ENCODE assay signal across 21 cellular contexts in the genomic region with DNA sequence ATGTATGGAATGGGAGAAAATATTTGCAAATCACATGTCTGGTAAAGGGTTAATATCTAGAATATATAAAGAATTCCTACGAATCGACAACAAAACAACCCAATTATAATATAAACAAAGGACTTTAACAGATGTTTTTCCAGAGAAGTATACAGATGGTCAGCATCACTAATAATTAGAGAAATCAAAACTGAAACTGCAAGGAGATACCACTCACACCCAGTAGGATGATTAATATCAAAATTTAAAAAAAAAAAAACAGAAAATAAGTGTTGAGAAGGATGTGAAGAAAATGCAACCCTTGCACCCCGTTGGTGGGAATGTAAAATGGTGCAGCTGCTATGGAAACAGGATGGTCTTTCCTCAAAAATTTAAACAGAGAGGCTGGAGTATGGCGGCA. TPM values are rescaled to one million over a fixed set of nuclear protein-coding genes. Genes with fewer than 3 reads are reported as not detected.
DNase-seq lines count a peak whose midpoint lies in the region; ATAC-seq, FAIRE-seq and TF ChIP-seq lines count a peak whose summit lies in the region.
"Had no signal": no experiment of that assay in that cellular context is flagged by ENCODE, and none has a peak within 500 bp of the region (broad histone marks: within the 10 kb centered on the region; RNA-seq: fewer than 3 reads in every experiment).

No MANE protein-coding gene starts in this region.

- H3K79me2 ChIP-seq in neural progenitor cell (ENCODE audit: low read depth), result no peaks in the 10 kb centered on the region

- TF ChIP-seq CTCF in neural progenitor cell (IDR thresholded peaks at IDR 0.05), result no peak

- no peaks in the 10 kb centered on the region for H3F3A ChIP-seq in neural progenitor cell (ENCODE audit: low read depth)

- H3K36me3 ChIP-seq in CD8-positive, alpha-beta memory T cell (ENCODE audit: insufficient read depth, low read length), result peaks cover 20% of the 10 kb centered on the region
- H3K36me3 ChIP-seq in neural progenitor cell, result no peaks in the 10 kb centered on the region
- H3K36me3 ChIP-seq: BE2C had no signal

- H3K4me3 Mint-ChIP-seq in CD8-positive, alpha-beta memory T cell, result peak overlapping the region in 1 of 7 donors; percentile 7
- H3K4me3 Mint-ChIP-seq in central memory CD8-positive, alpha-beta T cell, result no peak overlapping the region
- H3K4me3 Mint-ChIP-seq in immature natural killer cell (no peak overlapping the region), neural progenitor cell (no peak overlapping the region)
- H3K4me3 Mint-ChIP-seq: CD4-positive, alpha-beta memory T cell; GM23338 had no signal

- no peak for ATAC-seq in central memory CD8-positive, alpha-beta T cell (replicated peaks; ENCODE audit: extremely low read depth, poor library complexity, severe bottlenecking)
- ATAC-seq in activated naive CD4-positive, alpha-beta T cell treated with anti-CD3 and anti-CD28 coated beads, Interleukin-2, amount 50 U/mL, for 72 hours, result no peak
- no peak for ATAC-seq in GM18517 (IDR thresholded peaks at IDR 0.05; ENCODE audit: unreplicated experiment)
- ATAC-seq: GM23338 had no signal

- H3K9me3 Mint-ChIP-seq in CD8-positive, alpha-beta memory T cell, result no peaks in the 10 kb centered on the region
- H3K9me3 Mint-ChIP-seq in central memory CD8-positive, alpha-beta T cell, result no peaks in the 10 kb centered on the region
- H3K9me3 Mint-ChIP-seq in immature natural killer cell (peaks cover 0 to 1% (median 0%) of the 10 kb centered on the region in 6 donors), neural progenitor cell (no peaks in the 10 kb centered on the region)
- H3K9me3 Mint-ChIP-seq in activated naive CD4-positive, alpha-beta T cell treated with anti-CD3 and anti-CD28 coated beads, Interleukin-2, amount 50 U/mL, for 72 hours, result no peaks in the 10 kb centered on the region
- H3K9me3 Mint-ChIP-seq: GM23338, IgD-negative memory B cell had no signal

- peak; percentile 48 for FAIRE-seq in GM19239 (lab: Jason Lieb, UNC)
- FAIRE-seq: A204.1, D721Med had no signal

- no peaks in the 10 kb centered on the region for H3K4me1 ChIP-seq in CD8-positive, alpha-beta memory T cell (ENCODE audit: insufficient read depth, low read length)
- H3K4me1 ChIP-seq in neural progenitor cell, result no peaks in the 10 kb centered on the region
- H3K4me1 ChIP-seq: BE2C had no signal

- peaks cover 15 to 23% (median 20%) of the 10 kb centered on the region in 3 donors for H3K4me1 Mint-ChIP-seq in CD8-positive, alpha-beta memory T cell
- peaks cover 17% of the 10 kb centered on the region for H3K4me1 Mint-ChIP-seq in central memory CD8-positive, alpha-beta T cell
- H3K4me1 Mint-ChIP-seq in immature natural killer cell (peaks cover 20 to 68% of the 10 kb centered on the region in 2 donors), neural progenitor cell (no peaks in the 10 kb centered on the region)

- no peak overlapping the region for H3K9ac ChIP-seq in neural progenitor cell

- no peaks in the 10 kb centered on the region for H3K27me3 Mint-ChIP-seq in CD8-positive, alpha-beta memory T cell
- no peaks in the 10 kb centered on the region for H3K27me3 Mint-ChIP-seq in central memory CD8-positive, alpha-beta T cell
- H3K27me3 Mint-ChIP-seq in immature natural killer cell (ENCODE audit: low read depth in 3 of 3) (peaks cover 0 to 4% (median 0%) of the 10 kb centered on the region in 3 donors), neural progenitor cell (ENCODE audit: insufficient read depth, low read depth) (no peaks in the 10 kb centered on the region)
- H3K27me3 Mint-ChIP-seq: CD4-positive, alpha-beta memory T cell; IgD-negative memory B cell had no signal

- no peaks in the 10 kb centered on the region for H4K20me1 ChIP-seq in neural progenitor cell (ENCODE audit: low read depth)

- H3K27ac Mint-ChIP-seq in CD8-positive, alpha-beta memory T cell, result peak overlapping the region in 6 of 8 donors; percentile 25 to 55 (median 43)
- peak overlapping the region; percentile 71 for H3K27ac Mint-ChIP-seq in central memory CD8-positive, alpha-beta T cell (ENCODE audit: low read depth)
- H3K27ac Mint-ChIP-seq in immature natural killer cell (peak overlapping the region in 5 of 6 donors; percentile 26 to 67 (median 46)), neural progenitor cell (no peak overlapping the region)
- no peak overlapping the region for H3K27ac Mint-ChIP-seq in activated naive CD4-positive, alpha-beta T cell treated with anti-CD3 and anti-CD28 coated beads, Interleukin-2, amount 50 U/mL, for 72 hours
- H3K27ac Mint-ChIP-seq: GM23338, IgD-negative memory B cell had no signal

- no peak overlapping the region for H3K4me3 ChIP-seq in CD8-positive, alpha-beta memory T cell (ENCODE audit: low read length)
- H3K4me3 ChIP-seq in neural progenitor cell, result no peak overlapping the region
- H3K4me3 ChIP-seq: GM23338 had no signal

- POLR2A ChIA-PET in CD8-positive, alpha-beta memory T cell (lab: Charles Lee), result no interaction called here

- H3K4me2 ChIP-seq in neural progenitor cell, result no peak overlapping the region
- H3K4me2 ChIP-seq: GM23338 had no signal

- H3K9me3 ChIP-seq in CD8-positive, alpha-beta memory T cell (ENCODE audit: low read length), result no peaks in the 10 kb centered on the region
- no peaks in the 10 kb centered on the region for H3K9me3 ChIP-seq in neural progenitor cell (ENCODE audit: low read depth)
- H3K9me3 ChIP-seq: BE2C had no signal

- H2AFZ ChIP-seq in neural progenitor cell (replicated peaks), result no peak overlapping the region
- H2AFZ ChIP-seq: GM23338 had no signal

- H3K27me3 ChIP-seq in CD8-positive, alpha-beta memory T cell (ENCODE audit: insufficient read depth, low read length, poor library complexity, severe bottlenecking), result no peaks in the 10 kb centered on the region
- H3K27me3 ChIP-seq in neural progenitor cell, result no peaks in the 10 kb centered on the region

- H3K36me3 Mint-ChIP-seq in CD8-positive, alpha-beta memory T cell, result peaks cover 16 to 80% (median 38%) of the 10 kb centered on the region in 3 donors
- peaks cover 60% of the 10 kb centered on the region for H3K36me3 Mint-ChIP-seq in central memory CD8-positive, alpha-beta T cell (ENCODE audit: insufficient read depth)
- H3K36me3 Mint-ChIP-seq in immature natural killer cell (peaks cover 20 to 59% (median 39%) of the 10 kb centered on the region in 3 donors), neural progenitor cell (peaks cover 11% of the 10 kb centered on the region)
- H3K36me3 Mint-ChIP-seq in activated naive CD4-positive, alpha-beta T cell treated with anti-CD3 and anti-CD28 coated beads, Interleukin-2, amount 50 U/mL, for 72 hours, result peaks cover 8 to 52% of the 10 kb centered on the region in 2 donors

- CTCF ChIA-PET in CD8-positive, alpha-beta memory T cell (lab: Charles Lee), result interaction anchor here (2.3 kb wide), 1 partner anchor 93 kb away, joined by 7 read pairs; no protein-coding TSS in a partner anchor

- DNase-seq in CD8-positive, alpha-beta memory T cell, result no peak
- no peak for DNase-seq in GM19239 (ENCODE audit: insufficient read length, low spot score)
- DNase-seq in central memory CD8-positive, alpha-beta T cell (ENCODE audit: low spot score in 2 of 2), result no peak
- DNase-seq in immature natural killer cell, result no peak
- DNase-seq in activated naive CD4-positive, alpha-beta T cell treated with anti-CD3 and anti-CD28 coated beads, Interleukin-2, amount 50 U/mL, for 72 hours (ENCODE audit: low spot score in 2 of 2), result no peak
- DNase-seq in neural progenitor cell (ENCODE audit: low spot score), result no peak
- no peak for DNase-seq in UCSD-AML1 (lab: John Stamatoyannopoulos, UW; ENCODE audit: unreplicated experiment)
- DNase-seq: BE2C; CD4-positive, alpha-beta memory T cell; COR-L47; DMS153; DMS79 treated with DMSO at 0.1 percent for 48 hours; EL; GDM1; H7 had no signal

- H3K27ac ChIP-seq in CD8-positive, alpha-beta memory T cell (ENCODE audit: low read depth, low read length), result no peak overlapping the region
- H3K27ac ChIP-seq in neural progenitor cell, result no peak overlapping the region
- H3K27ac ChIP-seq: C4-2B had no signal

RNA-seq across cellular contexts. Expression of gene F2R, which starts 34.6 kb away (rescaled TPM):
- total RNA-seq in CD8-positive, alpha-beta memory T cell, result 10 to 100 TPM; 26.6 to 27.4 TPM
- 46.5 TPM for polyA plus RNA-seq in CD8-positive, alpha-beta memory T cell
- polyA plus RNA-seq in immature natural killer cell, result 100 to 1,000 TPM in 2 of 3 donors, 10 to 100 TPM in 1; 92.6 to 115 (median 106) TPM
- total RNA-seq in activated naive CD4-positive, alpha-beta T cell treated with anti-CD3 and anti-CD28 coated beads, Interleukin-2, amount 50 U/mL, for 72 hours, result 1 to 10 TPM in 1 of 2 donors, under 1 TPM in 1; 0.89 to 5.8 TPM
- total RNA-seq in neural progenitor cell (ENCODE audit: low replicate concordance), result 48.5 and 53.8 TPM in 2 replicates

RNA-seq across cellular contexts. Expression of gene F2RL2, which starts 58.1 kb away (rescaled TPM):
- under 1 TPM in 1 of 2 experiments, not detected in 1; 0.15 TPM for total RNA-seq in CD8-positive, alpha-beta memory T cell
- 0.49 TPM for polyA plus RNA-seq in CD8-positive, alpha-beta memory T cell
- polyA plus RNA-seq in immature natural killer cell, result 1 to 10 TPM in 1 of 3 donors, under 1 TPM in 2; 0.43 to 1.5 (median 0.49) TPM
- total RNA-seq in activated naive CD4-positive, alpha-beta T cell treated with anti-CD3 and anti-CD28 coated beads, Interleukin-2, amount 50 U/mL, for 72 hours, result not detected
- 3.6 and 4.3 TPM in 2 replicates for total RNA-seq in neural progenitor cell (ENCODE audit: low replicate concordance)
- total RNA-seq: CD4-positive, alpha-beta memory T cell had no signal

Comparison
In these comparisons a context has a peak if more than half of its experiments do, and no peak if none do; other contexts are left out.
1. H3K27ac Mint-ChIP-seq: peak in CD8-positive, alpha-beta memory T cell (6 of 8), central memory CD8-positive, alpha-beta T cell (single experiment) and immature natural killer cell (5 of 6); none in activated naive CD4-positive, alpha-beta T cell treated with anti-CD3 and anti-CD28 coated beads, Interleukin-2, amount 50 U/mL, for 72 hours (0 of 2) and neural progenitor cell (single experiment).